Comparison of ENCODE assay signal across 9 cellular contexts in genomic region chrX:119015407-119016242, GRCh38. TPM values are rescaled to one million over a fixed set of nuclear protein-coding genes. Genes with fewer than 3 reads are reported as not detected.
DNase-seq lines count a peak whose midpoint lies in the region; ATAC-seq, FAIRE-seq and TF ChIP-seq lines count a peak whose summit lies in the region.
"Had no signal": no experiment of that assay in that cellular context is flagged by ENCODE, and none has a peak within 500 bp of the region (broad histone marks: within the 10 kb centered on the region; RNA-seq: fewer than 3 reads in every experiment).

No MANE protein-coding gene starts in this region.

- DNase-seq in GM12891 (ENCODE audit: insufficient read length, low spot score) (no peak), HTR-8/SVneo (ENCODE audit: insufficient read length, low spot score) (peak; percentile 63), left kidney (ENCODE audit: low read depth, low spot score) (peak; percentile 15), ureter (ENCODE audit: low spot score) (peak; percentile 71), NCI-H1930 (lab: John Stamatoyannopoulos, UW) (no peak), pons (ENCODE audit: low spot score) (no peak)
- DNase-seq in activated naive CD8-positive, alpha-beta T cell treated with anti-CD3 and anti-CD28 coated beads for 36 hours, result peak; percentile 47

- H3K4me1 Mint-ChIP-seq in activated naive CD8-positive, alpha-beta T cell treated with anti-CD3 and anti-CD28 coated beads for 36 hours, result peaks cover 16% of the 10 kb centered on the region

- TF ChIP-seq POLR2A in GM12891 (IDR thresholded peaks at IDR 0.05; ENCODE audit: low read depth, low read length), result no peak

- peak overlapping the region; percentile 76 for H3K27ac Mint-ChIP-seq in activated naive CD8-positive, alpha-beta T cell treated with anti-CD3 and anti-CD28 coated beads for 36 hours

- no peak overlapping the region for H3K4me3 Mint-ChIP-seq in activated naive CD8-positive, alpha-beta T cell treated with anti-CD3 and anti-CD28 coated beads for 36 hours

- ATAC-seq in GM21576 (IDR thresholded peaks at IDR 0.05; ENCODE audit: unreplicated experiment), result peak; percentile 89

- peak; percentile 96 for FAIRE-seq in GM12891 (lab: Jason Lieb, UNC)
- FAIRE-seq in HTR-8/SVneo (lab: Jason Lieb, UNC), result peak; percentile 57

- peaks cover 38% of the 10 kb centered on the region for H3K36me3 Mint-ChIP-seq in activated naive CD8-positive, alpha-beta T cell treated with anti-CD3 and anti-CD28 coated beads for 36 hours

- no peaks in the 10 kb centered on the region for H3K9me3 Mint-ChIP-seq in activated naive CD8-positive, alpha-beta T cell treated with anti-CD3 and anti-CD28 coated beads for 36 hours

- no peaks in the 10 kb centered on the region for H3K27me3 Mint-ChIP-seq in activated naive CD8-positive, alpha-beta T cell treated with anti-CD3 and anti-CD28 coated beads for 36 hours

TF ChIP-seq in GM12891, 5 proteins besides CTCF, POLR2A, EP300 and RAD21:
- TF ChIP-seq TAF1 (IDR thresholded peaks at IDR 0.05; ENCODE audit: low read depth, low read length) (no peak), POU2F2 (IDR thresholded peaks at IDR 0.05; ENCODE audit: low read depth, low read length) (no peak), PAX5 (IDR thresholded peaks at IDR 0.05; ENCODE audit: insufficient read depth, low read length, severe bottlenecking) (no peak), SPI1 (IDR thresholded peaks at IDR 0.05; ENCODE audit: low read depth, low read length) (peak; percentile 98)

RNA-seq across cellular contexts. Expression of gene LONRF3, which starts 41.2 kb away (rescaled TPM):
- polyA plus RNA-seq in GM12891 (2012; ENCODE audit: low read depth, missing spikeins), result 0.05 TPM
- total RNA-seq in activated naive CD8-positive, alpha-beta T cell treated with anti-CD3 and anti-CD28 coated beads for 36 hours, result 1 to 10 TPM; 4.6 to 5.1 TPM
- total RNA-seq in ureter, result 6.9 TPM

RNA-seq across cellular contexts. Expression of gene CT47C1, which starts 57.2 kb away (rescaled TPM):
- polyA plus RNA-seq in GM12891 (2012; ENCODE audit: low read depth, missing spikeins), result not detected
- total RNA-seq in activated naive CD8-positive, alpha-beta T cell treated with anti-CD3 and anti-CD28 coated beads for 36 hours, result not detected
- not detected for total RNA-seq in ureter
- total RNA-seq: skeletal muscle tissue had no signal

Comparison
In these comparisons a context has a peak if more than half of its experiments do, and no peak if none do; other contexts are left out.
1. DNase-seq: peak in HTR-8/SVneo (single experiment), activated naive CD8-positive, alpha-beta T cell treated with anti-CD3 and anti-CD28 coated beads for 36 hours (single experiment), left kidney (single experiment) and ureter (single experiment); none in GM12891 (single experiment), NCI-H1930 (0 of 2) and pons (single experiment).